Comparison of ENCODE assay signal across 10 cellular contexts in the genomic region with DNA sequence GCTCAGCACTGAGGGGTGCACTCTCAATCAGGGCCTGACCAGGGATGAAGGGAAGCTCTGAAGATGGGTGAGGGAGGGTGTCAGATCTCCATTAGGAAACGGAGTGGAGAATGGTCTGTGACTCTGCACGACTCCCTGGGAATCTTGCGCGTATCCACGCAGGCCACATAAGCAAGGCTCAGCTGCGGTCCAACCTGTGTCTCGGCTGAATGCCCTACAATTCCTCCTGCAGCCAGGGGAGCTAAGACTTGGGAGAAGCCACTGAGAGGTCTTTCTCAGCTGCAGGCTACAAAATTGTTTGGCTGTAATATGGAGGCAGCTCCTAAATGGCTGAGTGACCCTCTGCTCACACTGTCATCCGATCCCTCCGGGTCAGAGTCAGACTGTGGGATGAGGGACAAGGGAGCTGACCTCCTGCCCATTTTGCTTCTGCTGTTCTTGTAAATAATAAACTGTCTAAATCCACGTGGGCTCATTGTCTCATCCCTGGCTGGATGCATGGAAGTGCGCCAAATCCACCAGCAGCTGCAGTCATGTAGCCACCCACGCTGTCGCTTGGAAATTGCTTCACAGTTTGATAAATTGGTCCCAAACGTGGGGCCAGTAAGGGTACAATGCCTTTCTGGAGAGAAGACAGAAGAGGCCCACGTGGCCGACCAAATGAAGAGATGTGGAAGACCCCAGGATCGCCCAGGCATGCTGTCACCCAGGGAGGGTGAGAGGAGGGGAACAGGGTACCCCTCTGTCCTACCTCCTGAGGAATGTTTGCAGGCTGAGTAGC. TPM values are rescaled to one million over a fixed set of nuclear protein-coding genes. Genes with fewer than 3 reads are reported as not detected.
DNase-seq lines count a peak whose midpoint lies in the region; ATAC-seq and TF ChIP-seq lines count a peak whose summit lies in the region.
"Had no signal": no experiment of that assay in that cellular context is flagged by ENCODE, and none has a peak within 500 bp of the region (broad histone marks: within the 10 kb centered on the region; RNA-seq: fewer than 3 reads in every experiment).

No MANE protein-coding gene starts in this region.

- H3K9ac ChIP-seq in H9 (ENCODE audit: extremely low read depth, insufficient read length, low read length) (no peak overlapping the region), mesenchymal stem cell (ENCODE audit: low read length) (no peak overlapping the region)

- H3K4me2 ChIP-seq in H9 (ENCODE audit: insufficient read depth, insufficient read length, low read length): no peak overlapping the region
- no peak overlapping the region for H3K4me2 ChIP-seq in mesenchymal stem cell (ENCODE audit: low read length, poor library complexity, severe bottlenecking)

- H3K23me2 ChIP-seq in H9 (ENCODE audit: insufficient read length, low read depth, low read length, poor library complexity, severe bottlenecking): no peaks in the 10 kb centered on the region

- CTCF ChIA-PET in A673 (lab: Charles Lee): no interaction called here
- CTCF ChIA-PET in CD4-positive, alpha-beta memory T cell (lab: Charles Lee; ENCODE audit: partially characterized antibody): no interaction called here

- peaks cover 6% of the 10 kb centered on the region for H3K27me3 Mint-ChIP-seq in H9 (ENCODE audit: low read depth)
- H3K27me3 Mint-ChIP-seq in effector memory CD8-positive, alpha-beta T cell: peaks cover 0 to 36% of the 10 kb centered on the region in 2 donors
- H3K27me3 Mint-ChIP-seq in CD4-positive, alpha-beta memory T cell: no peaks in the 10 kb centered on the region

- H3K4me1 Mint-ChIP-seq in H9: peaks cover 55 to 56% of the 10 kb centered on the region in 2 experiments
- no peaks in the 10 kb centered on the region for H3K4me1 Mint-ChIP-seq in effector memory CD8-positive, alpha-beta T cell (ENCODE audit: low read depth in 2 of 2)
- H3K4me1 Mint-ChIP-seq in CD4-positive, alpha-beta memory T cell: peaks cover 0 to 10% (median 0%) of the 10 kb centered on the region in 4 donors

- H3K4me3 ChIP-seq in A673 (ENCODE audit: low read depth, low read length, poor library complexity, severe bottlenecking) (no peak overlapping the region), mesenchymal stem cell (ENCODE audit: insufficient read depth in 1 of 2, low read depth in 1 of 2, low read length in 2 of 2) (no peak overlapping the region)
- no peak overlapping the region for H3K4me3 ChIP-seq in CD4-positive, alpha-beta memory T cell (ENCODE audit: low read length in 2 of 2)
- H3K4me3 ChIP-seq: body of pancreas had no signal

- no peaks in the 10 kb centered on the region for H3K9me3 Mint-ChIP-seq in H9
- no peaks in the 10 kb centered on the region for H3K9me3 Mint-ChIP-seq in effector memory CD8-positive, alpha-beta T cell
- no peaks in the 10 kb centered on the region for H3K9me3 Mint-ChIP-seq in CD4-positive, alpha-beta memory T cell

- DNase-seq in A673 (ENCODE audit: low spot score): peak; percentile 42
- DNase-seq in H9: no peak
- DNase-seq in mesenchymal stem cell: peak; percentile 52
- DNase-seq in effector memory CD8-positive, alpha-beta T cell: no peak
- no peak for DNase-seq in CD4-positive, alpha-beta memory T cell
- DNase-seq: NCI-H2171 had no signal

- no peak overlapping the region for H3T11ph ChIP-seq in H9 (ENCODE audit: low read length)

- H2BK120ac ChIP-seq in H9 (ENCODE audit: low read depth, low read length, poor library complexity, severe bottlenecking) (no peak overlapping the region), mesenchymal stem cell (ENCODE audit: low read depth, low read length) (no peak overlapping the region)

- H3K27ac Mint-ChIP-seq in H9: peak overlapping the region in 1 of 3 experiments; percentile 32; a peak in 2 of 7 replicates
- no peak overlapping the region for H3K27ac Mint-ChIP-seq in effector memory CD8-positive, alpha-beta T cell
- peak overlapping the region in 1 of 7 donors; percentile 37 for H3K27ac Mint-ChIP-seq in CD4-positive, alpha-beta memory T cell

- no peak overlapping the region for H4K5ac ChIP-seq in H9 (ENCODE audit: insufficient read length, low read depth, low read length)

- ATAC-seq in HG03039 (IDR thresholded peaks at IDR 0.05; ENCODE audit: unreplicated experiment) (no peak), HG02678 (IDR thresholded peaks at IDR 0.05; ENCODE audit: unreplicated experiment) (no peak)
- ATAC-seq in effector memory CD8-positive, alpha-beta T cell (replicated peaks): no peak
- ATAC-seq: body of pancreas had no signal

- no peak overlapping the region for H3K27ac ChIP-seq in A673 (ENCODE audit: low read depth, low read length, poor library complexity, severe bottlenecking)
- H3K27ac ChIP-seq in H9 (ENCODE audit: insufficient read length, low read depth, low read length): no peak overlapping the region
- H3K27ac ChIP-seq in cingulate gyrus (ENCODE audit: low read depth, low read length): peak overlapping the region; percentile 47
- no peak overlapping the region for H3K27ac ChIP-seq in mesenchymal stem cell (ENCODE audit: low read length, poor library complexity, severe bottlenecking)
- no peak overlapping the region for H3K27ac ChIP-seq in CD4-positive, alpha-beta memory T cell (ENCODE audit: low read depth, low read length)
- H3K27ac ChIP-seq: body of pancreas had no signal

- H3K4me1 ChIP-seq in A673 (ENCODE audit: insufficient read depth, low read length, poor library complexity, severe bottlenecking) (no peaks in the 10 kb centered on the region), H9 (ENCODE audit: insufficient read depth, low read length) (peaks cover 11% of the 10 kb centered on the region; the same call in 1 of the 2 replicates), mesenchymal stem cell (ENCODE audit: control insufficient read depth, insufficient read depth, low read depth, low read length) (peaks cover 20% of the 10 kb centered on the region)
- no peaks in the 10 kb centered on the region for H3K4me1 ChIP-seq in CD4-positive, alpha-beta memory T cell (ENCODE audit: insufficient read depth, low read length)

- H3K18ac ChIP-seq in H9 (ENCODE audit: insufficient read length, low read depth, low read length): no peak overlapping the region
- no peak overlapping the region for H3K18ac ChIP-seq in mesenchymal stem cell (ENCODE audit: low read depth in 1 of 2, low read length in 2 of 2)

- H2AFZ ChIP-seq in H9 (ENCODE audit: low read length): no peak overlapping the region
- no peak overlapping the region for H2AFZ ChIP-seq in mesenchymal stem cell (ENCODE audit: low read depth, low read length)

- TF ChIP-seq CTCF in A673 (conservative IDR thresholded peaks at IDR 0.05; ENCODE audit: low read depth, low read length) (no peak), H9 (conservative IDR thresholded peaks at IDR 0.05) (no peak)

- no peaks in the 10 kb centered on the region for H3K79me1 ChIP-seq in H9 (ENCODE audit: insufficient read depth, low read depth, low read length, poor library complexity, severe bottlenecking)
- no peaks in the 10 kb centered on the region for H3K79me1 ChIP-seq in mesenchymal stem cell (replicated peaks; ENCODE audit: low read length, poor library complexity, severe bottlenecking)

- H2BK5ac ChIP-seq in H9 (ENCODE audit: insufficient read length, low read length): no peak overlapping the region
- no peak overlapping the region for H2BK5ac ChIP-seq in mesenchymal stem cell (ENCODE audit: low read depth, low read length, poor library complexity, severe bottlenecking)

- H4K8ac ChIP-seq in H9 (replicated peaks; ENCODE audit: insufficient read length, low read depth, low read length) (no peak overlapping the region), mesenchymal stem cell (ENCODE audit: low read length) (no peak overlapping the region)

- intact Hi-C loops in A673 (cut with micrococcal nuclease; ENCODE audit: unreplicated experiment): no loop called here
- intact Hi-C loops in CD4-positive, alpha-beta memory T cell (cut with micrococcal nuclease): no loop called here

- no peak overlapping the region for H3K56ac ChIP-seq in H9 (ENCODE audit: insufficient read length, low read depth, low read length)

- H3K36me3 ChIP-seq in A673 (ENCODE audit: insufficient read depth, low read length, poor library complexity, severe bottlenecking) (no peaks in the 10 kb centered on the region), mesenchymal stem cell (ENCODE audit: control insufficient read depth in 1 of 2, insufficient read depth in 2 of 2, low read depth in 1 of 2, low read length in 2 of 2) (no peaks in the 10 kb centered on the region)
- no peaks in the 10 kb centered on the region for H3K36me3 ChIP-seq in CD4-positive, alpha-beta memory T cell (ENCODE audit: insufficient read depth, low read length)

- no peak overlapping the region for H2AK5ac ChIP-seq in H9 (ENCODE audit: insufficient read length, low read length)
- H2AK5ac ChIP-seq in mesenchymal stem cell (ENCODE audit: low read length, severe bottlenecking): no peak overlapping the region

- BruUV-seq in A673 (replicated peaks; lab: Mats Ljungman, UMichigan): no TSS peak

- no peak overlapping the region for H3K23ac ChIP-seq in H9 (ENCODE audit: insufficient read length, low read depth, low read length)
- H3K23ac ChIP-seq in mesenchymal stem cell (ENCODE audit: low read length in 2 of 2): no peak overlapping the region

- H3K9me3 ChIP-seq in A673 (ENCODE audit: low read depth, low read length, poor library complexity, severe bottlenecking) (no peaks in the 10 kb centered on the region), H9 (ENCODE audit: control insufficient read depth, low read depth, low read length) (no peaks in the 10 kb centered on the region), mesenchymal stem cell (ENCODE audit: control insufficient read depth, low read length) (no peaks in the 10 kb centered on the region)
- no peaks in the 10 kb centered on the region for H3K9me3 ChIP-seq in CD4-positive, alpha-beta memory T cell (ENCODE audit: control insufficient read depth in 1 of 2, low read length in 2 of 2)
- H3K9me3 ChIP-seq: body of pancreas had no signal

- H3K79me2 ChIP-seq in H9 (ENCODE audit: insufficient read depth, low read length): no peaks in the 10 kb centered on the region

- no peaks in the 10 kb centered on the region for H3K27me3 ChIP-seq in A673 (replicated peaks; ENCODE audit: insufficient read depth, low read depth, low read length, poor library complexity)
- H3K27me3 ChIP-seq in H9 (ENCODE audit: insufficient read depth, low read length): no peaks in the 10 kb centered on the region
- peaks cover 13 to 45% of the 10 kb centered on the region in 2 experiments for H3K27me3 ChIP-seq in mesenchymal stem cell (ENCODE audit: control insufficient read depth in 1 of 2, insufficient read depth in 1 of 2, low read length in 2 of 2)
- H3K27me3 ChIP-seq in CD4-positive, alpha-beta memory T cell (ENCODE audit: insufficient read depth, low read length): no peaks in the 10 kb centered on the region
- H3K27me3 ChIP-seq: body of pancreas had no signal

- H2BK15ac ChIP-seq in H9 (ENCODE audit: low read depth, low read length) (no peak overlapping the region), mesenchymal stem cell (ENCODE audit: low read depth, poor library complexity, severe bottlenecking) (peak overlapping the region; percentile 71)

- no peak overlapping the region for H2BK20ac ChIP-seq in H9 (ENCODE audit: low read depth, low read length, poor library complexity, severe bottlenecking)

- no peaks in the 10 kb centered on the region for H4K20me1 ChIP-seq in H9 (ENCODE audit: control insufficient read depth, insufficient read depth, insufficient read length)

- WGBS in H9 (ENCODE audit: extremely low coverage, insufficient read length, low lambda C conversion rate): no CpG with 5 or more reads among the region's 17 CpGs
- WGBS in mesenchymal stem cell: 65% methylated on average over 17 of the region's 17 CpGs

- no peak overlapping the region for H2BK12ac ChIP-seq in H9 (ENCODE audit: insufficient read length, low read depth, low read length)
- H2BK12ac ChIP-seq in mesenchymal stem cell (ENCODE audit: low read length in 2 of 2): peak overlapping the region in 1 of 2 experiments; percentile 13

- no peaks in the 10 kb centered on the region for H3K36me3 Mint-ChIP-seq in H9 (ENCODE audit: insufficient read depth in 1 of 3, low read depth in 3 of 3)
- peaks cover 1% of the 10 kb centered on the region for H3K36me3 Mint-ChIP-seq in effector memory CD8-positive, alpha-beta T cell (ENCODE audit: insufficient read depth)
- no peaks in the 10 kb centered on the region for H3K36me3 Mint-ChIP-seq in CD4-positive, alpha-beta memory T cell

- no peak overlapping the region for H4K91ac ChIP-seq in H9 (ENCODE audit: insufficient read length, low read depth, low read length)
- no peak overlapping the region for H4K91ac ChIP-seq in mesenchymal stem cell (ENCODE audit: low read length)

- H3K14ac ChIP-seq in H9 (ENCODE audit: insufficient read depth, low read length): peak overlapping the region; percentile 23; the same call in 1 of the 2 replicates
- no peak overlapping the region for H3K14ac ChIP-seq in mesenchymal stem cell (ENCODE audit: low read length in 2 of 2)

- POLR2A ChIA-PET in A673 (lab: Charles Lee; ENCODE audit: low non-redundant PET): no interaction called here
- POLR2A ChIA-PET in CD4-positive, alpha-beta memory T cell (lab: Charles Lee; ENCODE audit: partially characterized antibody): no interaction called here

- H3K4me3 Mint-ChIP-seq in H9: peak overlapping the region in 1 of 2 experiments; percentile 28; a peak in 1 of 5 replicates
- no peak overlapping the region for H3K4me3 Mint-ChIP-seq in effector memory CD8-positive, alpha-beta T cell
- H3K4me3 Mint-ChIP-seq in CD4-positive, alpha-beta memory T cell: no peak overlapping the region

- H3K4ac ChIP-seq in H9 (ENCODE audit: low read depth, low read length) (no peak overlapping the region), mesenchymal stem cell (ENCODE audit: low read depth in 1 of 2, low read length in 2 of 2) (no peak overlapping the region)

RNA-seq across cellular contexts. Expression of gene ALS2CL, which starts 30.5 kb away (rescaled TPM):
- total RNA-seq in A673 (2021): 0.20 and 0.24 TPM in 2 replicates
- 4.9 and 5.0 TPM in 2 replicates for total RNA-seq in H9 (2021)
- polyA plus RNA-seq in mesenchymal stem cell (2013, experiment 1 of 2): 0.55 TPM
- 0.40 TPM for polyA plus RNA-seq in mesenchymal stem cell (2013, experiment 2 of 2)
- total RNA-seq in CD4-positive, alpha-beta memory T cell: 10 to 100 TPM; 26.3 to 29.8 TPM
- polyA plus RNA-seq in CD4-positive, alpha-beta memory T cell: 1 to 10 TPM; 3.2 to 6.8 TPM

RNA-seq across cellular contexts. Expression of gene TMIE, which starts 38.2 kb away (rescaled TPM):
- 0.17 TPM in 1 of 2 replicates, not detected in the other for total RNA-seq in A673 (2021)
- 0.63 and 0.66 TPM in 2 replicates for total RNA-seq in H9 (2021)
- not detected for polyA plus RNA-seq in mesenchymal stem cell (2013, experiment 1 of 2)
- polyA plus RNA-seq in mesenchymal stem cell (2013, experiment 2 of 2): 0.03 TPM
- total RNA-seq in CD4-positive, alpha-beta memory T cell: 1 to 10 TPM; 3.1 to 3.3 TPM
- polyA plus RNA-seq in CD4-positive, alpha-beta memory T cell: 1 to 10 TPM in 1 of 2 donors, under 1 TPM in 1; 0.70 to 2.3 TPM
- total RNA-seq: body of pancreas had no signal

RNA-seq across cellular contexts. Expression of gene FAM240A, which starts 50.6 kb away (rescaled TPM):
- total RNA-seq in A673 (2021): not detected in 2 replicates
- total RNA-seq in H9 (2021): 0.11 TPM in 1 of 2 replicates, not detected in the other
- not detected for polyA plus RNA-seq in mesenchymal stem cell (2013, experiment 1 of 2)
- not detected for polyA plus RNA-seq in mesenchymal stem cell (2013, experiment 2 of 2)
- not detected for total RNA-seq in CD4-positive, alpha-beta memory T cell
- polyA plus RNA-seq in CD4-positive, alpha-beta memory T cell: not detected
- total RNA-seq: body of pancreas had no signal

RNA-seq across cellular contexts. Expression of gene PRSS50, which starts 54.7 kb away (rescaled TPM):
- total RNA-seq in A673 (2021): not detected in 2 replicates
- 0.24 and 0.59 TPM in 2 replicates for total RNA-seq in H9 (2021)
- polyA plus RNA-seq in mesenchymal stem cell (2013, experiment 1 of 2): not detected
- not detected for polyA plus RNA-seq in mesenchymal stem cell (2013, experiment 2 of 2)
- not detected for total RNA-seq in CD4-positive, alpha-beta memory T cell
- not detected for polyA plus RNA-seq in CD4-positive, alpha-beta memory T cell

Comparison
In these comparisons a context has a peak if more than half of its experiments do, and no peak if none do; other contexts are left out.
1. DNase-seq: peak in A673 (single experiment) and mesenchymal stem cell (single experiment); none in H9 (single experiment), effector memory CD8-positive, alpha-beta T cell (0 of 3) and CD4-positive, alpha-beta memory T cell (0 of 5).